In genomic region chr16:56192971-56193936, GRCh38 we compare ENCODE assay signal across 9 cellular contexts. TPM values are rescaled to one million over a fixed set of nuclear protein-coding genes. Genes with fewer than 3 reads are reported as not detected.
A peak's percentile ranks its signal among the peaks of the same experiment; 100 is the strongest.
DNase-seq lines count a peak whose midpoint lies in the region; ATAC-seq and TF ChIP-seq lines count a peak whose summit lies in the region.
"Had no signal": no experiment of that assay in that cellular context is flagged by ENCODE, and none has a peak within 500 bp of the region (broad histone marks: within the 10 kb centered on the region; RNA-seq: fewer than 3 reads in every experiment).

No MANE protein-coding gene starts in this region.

- TF ChIP-seq CTCF in GM23338 (conservative IDR thresholded peaks at IDR 0.05; ENCODE audit: low read depth in 2 of 2) (no peak), neural cell (IDR thresholded peaks at IDR 0.05; ENCODE audit: poor library complexity, severe bottlenecking) (no peak)

- peaks cover 71% of the 10 kb centered on the region for H3K4me1 ChIP-seq in GM23338 (ENCODE audit: insufficient read depth)

- H3K4me3 Mint-ChIP-seq in GM23338 = peak overlapping the region; percentile 77
- H3K4me3 Mint-ChIP-seq in central memory CD8-positive, alpha-beta T cell = peak overlapping the region; percentile 84

- H3K27ac ChIP-seq in GM23338 (ENCODE audit: low read depth) = no peak overlapping the region
- H3K27ac ChIP-seq in neural cell (ENCODE audit: low read length) = peak overlapping the region; percentile 96
- H3K27ac ChIP-seq: left lung had no signal

- ATAC-seq in GM23338 (peak; percentile 7), HG03280 (IDR thresholded peaks at IDR 0.05; ENCODE audit: unreplicated experiment) (no peak)
- ATAC-seq in central memory CD8-positive, alpha-beta T cell (replicated peaks; ENCODE audit: extremely low read depth, poor library complexity, severe bottlenecking) = no peak
- no peak for ATAC-seq in activated CD4-positive, CD25-positive, alpha-beta regulatory T cell treated with anti-CD3 and anti-CD28 coated beads, Interleukin-2, amount 50 U/mL, for 24 hours

- H4K20me1 ChIP-seq in GM23338 (replicated peaks; ENCODE audit: insufficient read depth) (peaks cover 9% of the 10 kb centered on the region; the same call in 1 of the 2 replicates), neural cell (ENCODE audit: insufficient read depth) (peaks cover 4% of the 10 kb centered on the region)

- H3K36me3 ChIP-seq in GM23338 (ENCODE audit: insufficient read depth) (no peaks in the 10 kb centered on the region), neural cell (ENCODE audit: insufficient read depth, low read length) (no peaks in the 10 kb centered on the region)
- H3K36me3 ChIP-seq: left lung had no signal

- H3K27ac Mint-ChIP-seq in GM23338 = no peak overlapping the region
- H3K27ac Mint-ChIP-seq in central memory CD8-positive, alpha-beta T cell (ENCODE audit: low read depth) = peak overlapping the region; percentile 74

- H3K9me2 ChIP-seq in GM23338 (ENCODE audit: insufficient read depth) (no peaks in the 10 kb centered on the region), neural cell (ENCODE audit: insufficient read depth, low read length) (no peaks in the 10 kb centered on the region)

- TF ChIP-seq RAD21 in neural cell (conservative IDR thresholded peaks at IDR 0.05) = no peak

- peaks cover 61% of the 10 kb centered on the region for H3K4me1 Mint-ChIP-seq in GM23338
- H3K4me1 Mint-ChIP-seq in central memory CD8-positive, alpha-beta T cell = peaks cover 34% of the 10 kb centered on the region

- peak overlapping the region; percentile 99 for H3K9ac ChIP-seq in neural cell (ENCODE audit: low read length)

- H2AFZ ChIP-seq in GM23338 (no peak overlapping the region), neural cell (ENCODE audit: low read depth, low read length) (no peak overlapping the region)

- H3K9me3 Mint-ChIP-seq in GM23338 = no peaks in the 10 kb centered on the region; the same call in 2 of the 3 replicates
- no peaks in the 10 kb centered on the region for H3K9me3 Mint-ChIP-seq in central memory CD8-positive, alpha-beta T cell

- H3K79me2 ChIP-seq in GM23338 (replicated peaks; ENCODE audit: insufficient read depth) = peaks cover 9% of the 10 kb centered on the region
- H3K79me2 ChIP-seq in neural cell (replicated peaks; ENCODE audit: insufficient read depth, low read length) = peaks cover 61% of the 10 kb centered on the region

- H3K27me3 ChIP-seq in GM23338 (ENCODE audit: insufficient read depth) (peaks cover 39% of the 10 kb centered on the region), neural cell (ENCODE audit: insufficient read depth, low read depth, low read length) (peaks cover 11% of the 10 kb centered on the region)

- H3K4me3 ChIP-seq in GM23338 = peak overlapping the region; percentile 93
- peak overlapping the region; percentile 94 for H3K4me3 ChIP-seq in neural cell (ENCODE audit: low read length)
- H3K4me3 ChIP-seq: left lung had no signal

- no peaks in the 10 kb centered on the region for H3K9me3 ChIP-seq in neural cell (ENCODE audit: low read length)
- H3K9me3 ChIP-seq: left lung had no signal

- no peaks in the 10 kb centered on the region for H3F3A ChIP-seq in GM23338 (replicated peaks; ENCODE audit: low read depth)
- H3F3A ChIP-seq in neural cell (ENCODE audit: insufficient read depth, low read length, poor library complexity, severe bottlenecking) = no peaks in the 10 kb centered on the region

- DNase-seq in DMS53 (lab: John Stamatoyannopoulos, UW) (peak; percentile 34), DMS53 treated with DMSO at 0.1 percent for 48 hours (lab: John Stamatoyannopoulos, UW; ENCODE audit: unreplicated experiment) (no peak), GM23338 (ENCODE audit: low spot score) (peak; percentile 65), NCI-H510A treated with DMSO at 0.1 percent for 48 hours (lab: John Stamatoyannopoulos, UW) (no peak)
- DNase-seq in central memory CD8-positive, alpha-beta T cell (ENCODE audit: low spot score in 2 of 2) = no peak

- peaks cover 32% of the 10 kb centered on the region for H3K27me3 Mint-ChIP-seq in GM23338 (ENCODE audit: insufficient read depth, low read depth, poor library complexity)
- H3K27me3 Mint-ChIP-seq in central memory CD8-positive, alpha-beta T cell = no peaks in the 10 kb centered on the region

- H3K4me2 ChIP-seq in GM23338 (peak overlapping the region; percentile 97), neural cell (ENCODE audit: low read length) (peak overlapping the region; percentile 96)

- no peaks in the 10 kb centered on the region for H3K36me3 Mint-ChIP-seq in GM23338 (ENCODE audit: low read depth)
- peaks cover 11% of the 10 kb centered on the region for H3K36me3 Mint-ChIP-seq in central memory CD8-positive, alpha-beta T cell (ENCODE audit: insufficient read depth)

- no peak for TF ChIP-seq EP300 in neural cell (conservative IDR thresholded peaks at IDR 0.05; ENCODE audit: poor library complexity, severe bottlenecking)

TF ChIP-seq in GM23338, 12 proteins besides CTCF, POLR2A, EP300 and RAD21:
- TF ChIP-seq JUNB (IDR thresholded peaks at IDR 0.05; ENCODE audit: unreplicated experiment) = no peak
- TF ChIP-seq, protein P1, sequence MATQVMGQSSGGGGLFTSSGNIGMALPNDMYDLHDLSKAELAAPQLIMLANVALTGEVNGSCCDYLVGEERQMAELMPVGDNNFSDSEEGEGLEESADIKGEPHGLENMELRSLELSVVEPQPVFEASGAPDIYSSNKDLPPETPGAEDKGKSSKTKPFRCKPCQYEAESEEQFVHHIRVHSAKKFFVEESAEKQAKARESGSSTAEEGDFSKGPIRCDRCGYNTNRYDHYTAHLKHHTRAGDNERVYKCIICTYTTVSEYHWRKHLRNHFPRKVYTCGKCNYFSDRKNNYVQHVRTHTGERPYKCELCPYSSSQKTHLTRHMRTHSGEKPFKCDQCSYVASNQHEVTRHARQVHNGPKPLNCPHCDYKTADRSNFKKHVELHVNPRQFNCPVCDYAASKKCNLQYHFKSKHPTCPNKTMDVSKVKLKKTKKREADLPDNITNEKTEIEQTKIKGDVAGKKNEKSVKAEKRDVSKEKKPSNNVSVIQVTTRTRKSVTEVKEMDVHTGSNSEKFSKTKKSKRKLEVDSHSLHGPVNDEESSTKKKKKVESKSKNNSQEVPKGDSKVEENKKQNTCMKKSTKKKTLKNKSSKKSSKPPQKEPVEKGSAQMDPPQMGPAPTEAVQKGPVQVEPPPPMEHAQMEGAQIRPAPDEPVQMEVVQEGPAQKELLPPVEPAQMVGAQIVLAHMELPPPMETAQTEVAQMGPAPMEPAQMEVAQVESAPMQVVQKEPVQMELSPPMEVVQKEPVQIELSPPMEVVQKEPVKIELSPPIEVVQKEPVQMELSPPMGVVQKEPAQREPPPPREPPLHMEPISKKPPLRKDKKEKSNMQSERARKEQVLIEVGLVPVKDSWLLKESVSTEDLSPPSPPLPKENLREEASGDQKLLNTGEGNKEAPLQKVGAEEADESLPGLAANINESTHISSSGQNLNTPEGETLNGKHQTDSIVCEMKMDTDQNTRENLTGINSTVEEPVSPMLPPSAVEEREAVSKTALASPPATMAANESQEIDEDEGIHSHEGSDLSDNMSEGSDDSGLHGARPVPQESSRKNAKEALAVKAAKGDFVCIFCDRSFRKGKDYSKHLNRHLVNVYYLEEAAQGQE (IDR thresholded peaks at IDR 0.05; ENCODE audit: unreplicated experiment) = peak; percentile 73

TF ChIP-seq in neural cell, 6 proteins besides CTCF, POLR2A, EP300 and RAD21:
- no peak for TF ChIP-seq POLR2AphosphoS5 (IDR thresholded peaks at IDR 0.05)
- peak; percentile 34 for TF ChIP-seq TAF1 (IDR thresholded peaks at IDR 0.05; ENCODE audit: low read depth)
- TF ChIP-seq, protein P1 (IDR thresholded peaks at IDR 0.05; ENCODE audit: borderline replicate concordance) = peak; percentile 39
- TF ChIP-seq SMC3 (conservative IDR thresholded peaks at IDR 0.05; ENCODE audit: poor library complexity) = peak; percentile 12
- TF ChIP-seq EZH2 (IDR thresholded peaks at IDR 0.05; ENCODE audit: borderline replicate concordance, insufficient read depth, low read length, poor library complexity, severe bottlenecking) = no peak
- TF ChIP-seq MXI1 (conservative IDR thresholded peaks at IDR 0.05; ENCODE audit: poor library complexity, severe bottlenecking) = no peak

RNA-seq across cellular contexts. Expression of gene GNAO1, which starts 2.0 kb away (rescaled TPM):
- 20.0 and 24.8 TPM in 2 replicates for total RNA-seq in GM23338 (2014; rRNA removed; shearing (Covaris generic))
- polyA plus RNA-seq in GM23338 (2016; fragmentation: Nextera tagmentation; extraction: Ambion mirVana) (6.5 and 7.5 TPM in 2 replicates), neural cell (31.5 and 39.3 TPM in 2 replicates)
- polyA minus RNA-seq in neural cell = 77.7 and 102 TPM in 2 replicates

Comparison
In these comparisons a context has a peak if more than half of its experiments do, and no peak if none do; other contexts are left out.
1. DNase-seq: peak in DMS53 (single experiment) and GM23338 (single experiment); none in DMS53 treated with DMSO at 0.1 percent for 48 hours (single experiment), central memory CD8-positive, alpha-beta T cell (0 of 2) and NCI-H510A treated with DMSO at 0.1 percent for 48 hours (single experiment).